In genomic region chr4:101348367-101348827, GRCh38 we compare ENCODE assay signal across 9 cellular contexts. TPM values are rescaled to one million over a fixed set of nuclear protein-coding genes. Genes with fewer than 3 reads are reported as not detected.
DNase-seq lines count a peak whose midpoint lies in the region; ATAC-seq, FAIRE-seq and TF ChIP-seq lines count a peak whose summit lies in the region.
"Had no signal": no experiment of that assay in that cellular context is flagged by ENCODE, and none has a peak within 500 bp of the region (broad histone marks: within the 10 kb centered on the region; RNA-seq: fewer than 3 reads in every experiment).

No MANE protein-coding gene starts in this region.

- FAIRE-seq in H54 (lab: Jason Lieb, UNC): no peak
- FAIRE-seq: islet of Langerhans had no signal

- peaks cover 5% of the 10 kb centered on the region for H3K27me3 Mint-ChIP-seq in activated T-helper 17 cell treated with anti-CD3 and anti-CD28 coated beads, Interleukin-2, amount 50 U/mL, for 72 hours

- H3K4me3 ChIP-seq in AG09309 (ENCODE audit: control insufficient read depth, low read depth, low read length): peak overlapping the region; percentile 82
- peak overlapping the region; percentile 55 for H3K4me3 ChIP-seq in HEK293 (ENCODE audit: low read depth, low read length)
- peak overlapping the region; percentile 80 to 96 (median 88) for H3K4me3 ChIP-seq in gastrocnemius medialis

- ATAC-seq in activated T-helper 17 cell treated with anti-CD3 and anti-CD28 coated beads, Interleukin-2, amount 50 U/mL, for 72 hours (replicated peaks): no peak
- ATAC-seq in left cardiac atrium (peak in 1 of 2 donors; percentile 1), gastrocnemius medialis (peak in 1 of 2 donors; percentile 9)

- no peaks in the 10 kb centered on the region for H3K9me3 Mint-ChIP-seq in activated T-helper 17 cell treated with anti-CD3 and anti-CD28 coated beads, Interleukin-2, amount 50 U/mL, for 72 hours

- POLR2A ChIA-PET in HEK293 (lab: Yijun Ruan, JAX): interaction anchor here (0.9 to 1.3 kb wide), 3 partner anchors 145 to 1399 kb away, joined by 3 to 9 read pairs (median 3); no protein-coding TSS in a partner anchor

- no peaks in the 10 kb centered on the region for H3K36me3 ChIP-seq in HEK293 (ENCODE audit: control insufficient read depth in 2 of 2, insufficient read depth in 1 of 2, low read length in 2 of 2)
- no peaks in the 10 kb centered on the region for H3K36me3 ChIP-seq in gastrocnemius medialis

- no peaks in the 10 kb centered on the region for H3K4me1 ChIP-seq in HEK293 (ENCODE audit: control insufficient read depth, insufficient read depth, low read length)
- peaks cover 25 to 34% of the 10 kb centered on the region in 2 donors for H3K4me1 ChIP-seq in gastrocnemius medialis

- TF ChIP-seq POLR2A in gastrocnemius medialis (IDR thresholded peaks at IDR 0.05): no peak
- no peak for TF ChIP-seq POLR2A in H54 (IDR thresholded peaks at IDR 0.05; ENCODE audit: low read depth, low read length)

- peak; percentile 1 for TF ChIP-seq CTCF in AG09309 (IDR thresholded peaks at IDR 0.05; ENCODE audit: control insufficient read depth, insufficient read depth, low read depth, low read length, missing control alignments)
- no peak for TF ChIP-seq CTCF in HEK293 (tag by site-specific recombination; IDR thresholded peaks at IDR 0.05)
- TF ChIP-seq CTCF in gastrocnemius medialis (IDR thresholded peaks at IDR 0.05 in 4 of 5, conservative IDR thresholded peaks at IDR 0.05 in 1 of 5): no peak

- in situ Hi-C loops in gastrocnemius medialis (cut with MboI; ENCODE audit: low sequenced_read_pairs in 4 of 4): loop anchor here in 2 of 4 donors (25.0 kb wide), 2 partner anchors 136 to 161 kb away; no protein-coding TSS in a partner anchor

- intact Hi-C loops in left cardiac atrium (cut with DNase I) (loop anchor here in 1 of 2 donors (5.0 kb wide), 2 partner anchors 156 to 176 kb away; no protein-coding TSS in a partner anchor), gastrocnemius medialis (cut with DNase I; ENCODE audit: low total_unique reads) (loop anchor here (5.0 to 10.0 kb wide), 7 partner anchors 114 to 1784 kb away; partner anchors contain the start of genes DNAJB14, TRMT10A and UBE2D3)

- peaks cover 10% of the 10 kb centered on the region for H3K4me1 Mint-ChIP-seq in activated T-helper 17 cell treated with anti-CD3 and anti-CD28 coated beads, Interleukin-2, amount 50 U/mL, for 72 hours

- H3K27ac Mint-ChIP-seq in activated T-helper 17 cell treated with anti-CD3 and anti-CD28 coated beads, Interleukin-2, amount 50 U/mL, for 72 hours: peak overlapping the region; percentile 94

- H3K27me3 ChIP-seq in gastrocnemius medialis: no peaks in the 10 kb centered on the region

- no peak for DNase-seq in AG09309 (ENCODE audit: low read depth)
- DNase-seq in left cardiac atrium: peak; percentile 25
- peak in 1 of 2 donors; percentile 31 for DNase-seq in gastrocnemius medialis
- no peak for DNase-seq in NCI-H1694 (lab: John Stamatoyannopoulos, UW)
- DNase-seq in NCI-H1436 (lab: John Stamatoyannopoulos, UW): no peak
- DNase-seq in H54 (ENCODE audit: insufficient read length, low spot score): no peak

- H3K27ac ChIP-seq in HEK293 (ENCODE audit: extremely low read depth, low read depth, low read length): peak overlapping the region; percentile 85; the same call in 1 of the 2 replicates
- H3K27ac ChIP-seq in gastrocnemius medialis: peak overlapping the region; percentile 95 to 100 (median 96)

- no peaks in the 10 kb centered on the region for H3K36me3 Mint-ChIP-seq in activated T-helper 17 cell treated with anti-CD3 and anti-CD28 coated beads, Interleukin-2, amount 50 U/mL, for 72 hours (ENCODE audit: low read depth)

- no peaks in the 10 kb centered on the region for H3K9me3 ChIP-seq in HEK293 (ENCODE audit: control insufficient read depth, insufficient read depth, low read depth, low read length)
- H3K9me3 ChIP-seq in gastrocnemius medialis: no peaks in the 10 kb centered on the region

- H3K4me3 Mint-ChIP-seq in activated T-helper 17 cell treated with anti-CD3 and anti-CD28 coated beads, Interleukin-2, amount 50 U/mL, for 72 hours: peak overlapping the region; percentile 99

- CTCF ChIA-PET in HEK293 (lab: Yijun Ruan, JAX): no interaction called here

TF ChIP-seq in HEK293, 187 proteins besides CTCF, POLR2A, EP300 and RAD21:
- TF ChIP-seq ZNF830 (tag by site-specific recombination; IDR thresholded peaks at IDR 0.05; ENCODE audit: low read depth) (no peak), PRDM1 (tag by site-specific recombination; IDR thresholded peaks at IDR 0.05) (peak; percentile 79), ZNF335 (tag by site-specific recombination; conservative IDR thresholded peaks at IDR 0.05) (peak; percentile 55), ZSCAN30 (tag by site-specific recombination; IDR thresholded peaks at IDR 0.05) (no peak), ZNF18 (tag by site-specific recombination; IDR thresholded peaks at IDR 0.05) (0 out of 2 replicates have a peak, but pooled peaks have one; percentile 4), ZBTB1 (tag by site-specific recombination; IDR thresholded peaks at IDR 0.05) (no peak), ZFP3 (tag by site-specific recombination; IDR thresholded peaks at IDR 0.05; ENCODE audit: low read depth) (no peak)

RNA-seq across cellular contexts. Expression of gene PPP3CA, which starts 1.1 kb away (rescaled TPM):
- 10 to 100 TPM; 14.6 to 20.5 TPM for total RNA-seq in activated T-helper 17 cell treated with anti-CD3 and anti-CD28 coated beads, Interleukin-2, amount 50 U/mL, for 72 hours
- 10 to 100 TPM; 22.0 to 25.7 TPM for total RNA-seq in left cardiac atrium
- total RNA-seq in gastrocnemius medialis: 10 to 100 TPM; 25.1 to 30.3 (median 26.7) TPM
